9 cellular contexts compared by ENCODE assay signal in genomic region chr4:177047070-177047850, GRCh38.
DNase-seq lines count a peak whose midpoint lies in the region; ATAC-seq, FAIRE-seq and TF ChIP-seq lines count a peak whose summit lies in the region.
"Had no signal": no experiment of that assay in that cellular context is flagged by ENCODE, and none has a peak within 500 bp of the region (broad histone marks: within the 10 kb centered on the region; RNA-seq: fewer than 3 reads in every experiment).

No MANE protein-coding gene starts in this region.

- H3K9ac ChIP-seq in mesendoderm (ENCODE audit: low read length) = no peak overlapping the region

- H3K79me2 ChIP-seq in mesendoderm (ENCODE audit: control insufficient read depth, insufficient read depth, low read length) = no peaks in the 10 kb centered on the region

- no peak overlapping the region for H3K4me3 Mint-ChIP-seq in stimulated activated effector memory CD8-positive, alpha-beta T cell treated with anti-CD3 and anti-CD28 coated beads, Interleukin-12 subunit alpha, Interleukin-12 subunit beta, amount 100 ng/mL, for 72 hours
- H3K4me3 Mint-ChIP-seq: T-helper 1 cell treated with Interleukin-12 subunit alpha and Interleukin-12 subunit beta and Interleukin-4 antibody, amounts not matched to agents 30 μg/mL and 1 μg/mL, for 36 hours had no signal

- no peak overlapping the region for H4K5ac ChIP-seq in mesendoderm (ENCODE audit: low read length)

- H2AK5ac ChIP-seq in mesendoderm (ENCODE audit: low read length) = no peak overlapping the region

- H3K4ac ChIP-seq in mesendoderm (ENCODE audit: low read depth, low read length) = no peak overlapping the region

- TF ChIP-seq CTCF in AG10803 (conservative IDR thresholded peaks at IDR 0.05; ENCODE audit: low read length) = peak; percentile 96

- no peak overlapping the region for H3K4me3 ChIP-seq in AG10803 (ENCODE audit: low read length)
- H3K4me3 ChIP-seq in mesendoderm (ENCODE audit: low read length) = no peak overlapping the region

- H2BK5ac ChIP-seq in mesendoderm (ENCODE audit: low read length) = no peak overlapping the region

- peak; percentile 92 for ATAC-seq in HG02938 (IDR thresholded peaks at IDR 0.05; ENCODE audit: unreplicated experiment)
- peak; percentile 67 to 71 for ATAC-seq in activated CD4-positive, CD25-positive, alpha-beta regulatory T cell treated with anti-CD3 and anti-CD28 coated beads, Interleukin-2, amount 50 U/mL, for 24 hours
- peak; percentile 71 for ATAC-seq in stimulated activated effector memory CD8-positive, alpha-beta T cell treated with anti-CD3 and anti-CD28 coated beads, Interleukin-12 subunit alpha, Interleukin-12 subunit beta, amount 100 ng/mL, for 72 hours

- H3K4me1 Mint-ChIP-seq in stimulated activated effector memory CD8-positive, alpha-beta T cell treated with anti-CD3 and anti-CD28 coated beads, Interleukin-12 subunit alpha, Interleukin-12 subunit beta, amount 100 ng/mL, for 72 hours = no peaks in the 10 kb centered on the region

- no peak overlapping the region for H3K27ac Mint-ChIP-seq in stimulated activated effector memory CD8-positive, alpha-beta T cell treated with anti-CD3 and anti-CD28 coated beads, Interleukin-12 subunit alpha, Interleukin-12 subunit beta, amount 100 ng/mL, for 72 hours
- H3K27ac Mint-ChIP-seq: T-helper 1 cell treated with Interleukin-12 subunit alpha and Interleukin-12 subunit beta and Interleukin-4 antibody, amounts not matched to agents 30 μg/mL and 1 μg/mL, for 36 hours had no signal

- no peak overlapping the region for H3K4me2 ChIP-seq in mesendoderm (ENCODE audit: low read length)

- H2BK15ac ChIP-seq in mesendoderm (replicated peaks; ENCODE audit: low read depth) = no peak overlapping the region

- no peaks in the 10 kb centered on the region for H3K27me3 ChIP-seq in mesendoderm (ENCODE audit: insufficient read depth, low read length, poor library complexity)

- H3K27ac ChIP-seq in mesendoderm (ENCODE audit: low read depth, low read length) = no peak overlapping the region

- H2BK120ac ChIP-seq in mesendoderm (ENCODE audit: low read depth, low read length) = no peak overlapping the region

- no peak overlapping the region for H3K56ac ChIP-seq in mesendoderm (ENCODE audit: low read length)

- H4K8ac ChIP-seq in mesendoderm (ENCODE audit: low read depth, low read length) = no peak overlapping the region

- H3K9me3 Mint-ChIP-seq in stimulated activated effector memory CD8-positive, alpha-beta T cell treated with anti-CD3 and anti-CD28 coated beads, Interleukin-12 subunit alpha, Interleukin-12 subunit beta, amount 100 ng/mL, for 72 hours = no peaks in the 10 kb centered on the region
- H3K9me3 Mint-ChIP-seq: T-helper 1 cell treated with Interleukin-12 subunit alpha and Interleukin-12 subunit beta and Interleukin-4 antibody, amounts not matched to agents 30 μg/mL and 1 μg/mL, for 36 hours had no signal

- H3K79me1 ChIP-seq in mesendoderm (ENCODE audit: low read length) = no peaks in the 10 kb centered on the region

- no peak overlapping the region for H3K18ac ChIP-seq in mesendoderm (ENCODE audit: low read length)

- peak; percentile 67 for FAIRE-seq in GM18507 (lab: Jason Lieb, UNC)

- no peaks in the 10 kb centered on the region for H3K36me3 Mint-ChIP-seq in stimulated activated effector memory CD8-positive, alpha-beta T cell treated with anti-CD3 and anti-CD28 coated beads, Interleukin-12 subunit alpha, Interleukin-12 subunit beta, amount 100 ng/mL, for 72 hours

- no peak overlapping the region for H3K23ac ChIP-seq in mesendoderm (ENCODE audit: low read length)

- H3K4me1 ChIP-seq in mesendoderm (ENCODE audit: control insufficient read depth, low read depth, low read length) = no peaks in the 10 kb centered on the region

- no peaks in the 10 kb centered on the region for H3K36me3 ChIP-seq in mesendoderm (ENCODE audit: control insufficient read depth, insufficient read depth, low read length)

- DNase-seq in AG10803 (ENCODE audit: low read depth) (peak; percentile 78), GM18507 (ENCODE audit: extremely low spot score, insufficient read length, low read depth) (no peak), NCI-H146 (lab: John Stamatoyannopoulos, UW) (peak; percentile 46), dermis microvascular lymphatic vessel endothelial cell (ENCODE audit: low read depth in 2 of 2) (peak; percentile 55 to 75), mesendoderm (peak; percentile 66)
- DNase-seq in stimulated activated effector memory CD8-positive, alpha-beta T cell treated with anti-CD3 and anti-CD28 coated beads, Interleukin-12 subunit alpha, Interleukin-12 subunit beta, amount 100 ng/mL, for 72 hours (ENCODE audit: low spot score in 2 of 2) = peak; percentile 24 to 68

- WGBS in mesendoderm (ENCODE audit: extremely low coverage, insufficient coverage, low lambda C conversion rate) = no CpG with 5 or more reads among the region's 11 CpGs
